Comparison of ENCODE assay signal across 2 cellular contexts in the genomic region with DNA sequence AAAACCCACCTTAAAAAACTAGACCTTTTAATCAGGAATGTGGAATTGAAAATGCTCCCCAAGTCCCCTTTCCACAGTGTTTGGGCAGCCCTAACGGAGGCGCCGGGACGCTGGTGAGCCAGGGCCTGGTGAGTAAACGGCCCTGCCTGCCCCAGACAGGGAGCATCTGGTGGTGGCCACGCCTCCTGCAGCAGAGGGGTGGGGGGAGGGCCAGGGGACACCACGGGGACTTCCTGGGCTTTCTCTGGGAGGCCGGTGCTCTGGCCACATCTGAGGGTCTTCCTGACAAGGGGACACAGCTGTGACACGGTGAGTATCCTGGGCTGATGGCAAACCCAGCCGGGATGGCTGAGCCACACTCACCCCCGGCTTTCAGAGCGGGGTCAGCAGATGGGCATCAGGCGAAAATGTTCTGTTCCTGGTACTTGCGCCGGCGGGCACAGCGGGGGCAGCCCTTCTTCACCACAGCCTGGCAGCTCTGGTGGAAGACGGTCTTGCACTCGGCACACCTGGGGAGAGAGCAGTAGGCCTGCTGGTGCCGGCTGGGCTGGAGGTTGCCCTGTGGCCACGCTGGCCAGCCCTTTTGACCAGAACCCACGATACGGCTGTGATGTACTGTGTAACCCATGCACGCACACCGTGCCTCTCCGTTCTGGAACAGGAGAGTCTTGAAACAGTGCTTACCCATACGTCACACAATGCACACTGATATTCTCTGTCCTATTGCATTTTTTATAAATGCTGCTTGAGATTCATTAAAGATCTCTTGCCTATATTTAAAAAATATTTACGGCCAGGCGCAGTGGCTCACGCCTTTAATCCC.
A peak's percentile ranks its signal among the peaks of the same experiment; 100 is the strongest.
TF ChIP-seq lines count a peak whose summit lies in the region.

No MANE protein-coding gene starts in this region.

TF ChIP-seq in HEK293, 187 proteins besides CTCF, POLR2A, EP300 and RAD21 (continued from another document):
- TF ChIP-seq, protein P1, sequence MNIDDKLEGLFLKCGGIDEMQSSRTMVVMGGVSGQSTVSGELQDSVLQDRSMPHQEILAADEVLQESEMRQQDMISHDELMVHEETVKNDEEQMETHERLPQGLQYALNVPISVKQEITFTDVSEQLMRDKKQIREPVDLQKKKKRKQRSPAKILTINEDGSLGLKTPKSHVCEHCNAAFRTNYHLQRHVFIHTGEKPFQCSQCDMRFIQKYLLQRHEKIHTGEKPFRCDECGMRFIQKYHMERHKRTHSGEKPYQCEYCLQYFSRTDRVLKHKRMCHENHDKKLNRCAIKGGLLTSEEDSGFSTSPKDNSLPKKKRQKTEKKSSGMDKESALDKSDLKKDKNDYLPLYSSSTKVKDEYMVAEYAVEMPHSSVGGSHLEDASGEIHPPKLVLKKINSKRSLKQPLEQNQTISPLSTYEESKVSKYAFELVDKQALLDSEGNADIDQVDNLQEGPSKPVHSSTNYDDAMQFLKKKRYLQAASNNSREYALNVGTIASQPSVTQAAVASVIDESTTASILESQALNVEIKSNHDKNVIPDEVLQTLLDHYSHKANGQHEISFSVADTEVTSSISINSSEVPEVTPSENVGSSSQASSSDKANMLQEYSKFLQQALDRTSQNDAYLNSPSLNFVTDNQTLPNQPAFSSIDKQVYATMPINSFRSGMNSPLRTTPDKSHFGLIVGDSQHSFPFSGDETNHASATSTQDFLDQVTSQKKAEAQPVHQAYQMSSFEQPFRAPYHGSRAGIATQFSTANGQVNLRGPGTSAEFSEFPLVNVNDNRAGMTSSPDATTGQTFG (tag by site-specific recombination; IDR thresholded peaks at IDR 0.05; ENCODE audit: borderline replicate concordance): no peak
- TF ChIP-seq, protein P2, sequence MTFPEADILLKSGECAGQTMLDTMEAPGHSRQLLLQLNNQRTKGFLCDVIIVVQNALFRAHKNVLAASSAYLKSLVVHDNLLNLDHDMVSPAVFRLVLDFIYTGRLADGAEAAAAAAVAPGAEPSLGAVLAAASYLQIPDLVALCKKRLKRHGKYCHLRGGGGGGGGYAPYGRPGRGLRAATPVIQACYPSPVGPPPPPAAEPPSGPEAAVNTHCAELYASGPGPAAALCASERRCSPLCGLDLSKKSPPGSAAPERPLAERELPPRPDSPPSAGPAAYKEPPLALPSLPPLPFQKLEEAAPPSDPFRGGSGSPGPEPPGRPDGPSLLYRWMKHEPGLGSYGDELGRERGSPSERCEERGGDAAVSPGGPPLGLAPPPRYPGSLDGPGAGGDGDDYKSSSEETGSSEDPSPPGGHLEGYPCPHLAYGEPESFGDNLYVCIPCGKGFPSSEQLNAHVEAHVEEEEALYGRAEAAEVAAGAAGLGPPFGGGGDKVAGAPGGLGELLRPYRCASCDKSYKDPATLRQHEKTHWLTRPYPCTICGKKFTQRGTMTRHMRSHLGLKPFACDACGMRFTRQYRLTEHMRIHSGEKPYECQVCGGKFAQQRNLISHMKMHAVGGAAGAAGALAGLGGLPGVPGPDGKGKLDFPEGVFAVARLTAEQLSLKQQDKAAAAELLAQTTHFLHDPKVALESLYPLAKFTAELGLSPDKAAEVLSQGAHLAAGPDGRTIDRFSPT (tag by site-specific recombination; IDR thresholded peaks at IDR 0.05): 0 out of 2 replicates have a peak, but pooled peaks have one; percentile 13
- TF ChIP-seq ZNF174 (tag by site-specific recombination; IDR thresholded peaks at IDR 0.05) (no peak), ZBTB7A (tag by site-specific recombination; IDR thresholded peaks at IDR 0.05; ENCODE audit: low read depth) (no peak), MYNN (tag by site-specific recombination; IDR thresholded peaks at IDR 0.05; ENCODE audit: borderline replicate concordance) (no peak), KLF1 (tag by site-specific recombination; IDR thresholded peaks at IDR 0.05) (no peak), ZNF626 (tag by site-specific recombination; IDR thresholded peaks at IDR 0.05) (no peak), ZNF121 (tag by site-specific recombination; IDR thresholded peaks at IDR 0.05) (no peak), ZNF600 (tag by site-specific recombination; IDR thresholded peaks at IDR 0.05) (peak; percentile 91), ZNF658 (tag by site-specific recombination; IDR thresholded peaks at IDR 0.05) (no peak)
- TF ChIP-seq, protein P3, sequence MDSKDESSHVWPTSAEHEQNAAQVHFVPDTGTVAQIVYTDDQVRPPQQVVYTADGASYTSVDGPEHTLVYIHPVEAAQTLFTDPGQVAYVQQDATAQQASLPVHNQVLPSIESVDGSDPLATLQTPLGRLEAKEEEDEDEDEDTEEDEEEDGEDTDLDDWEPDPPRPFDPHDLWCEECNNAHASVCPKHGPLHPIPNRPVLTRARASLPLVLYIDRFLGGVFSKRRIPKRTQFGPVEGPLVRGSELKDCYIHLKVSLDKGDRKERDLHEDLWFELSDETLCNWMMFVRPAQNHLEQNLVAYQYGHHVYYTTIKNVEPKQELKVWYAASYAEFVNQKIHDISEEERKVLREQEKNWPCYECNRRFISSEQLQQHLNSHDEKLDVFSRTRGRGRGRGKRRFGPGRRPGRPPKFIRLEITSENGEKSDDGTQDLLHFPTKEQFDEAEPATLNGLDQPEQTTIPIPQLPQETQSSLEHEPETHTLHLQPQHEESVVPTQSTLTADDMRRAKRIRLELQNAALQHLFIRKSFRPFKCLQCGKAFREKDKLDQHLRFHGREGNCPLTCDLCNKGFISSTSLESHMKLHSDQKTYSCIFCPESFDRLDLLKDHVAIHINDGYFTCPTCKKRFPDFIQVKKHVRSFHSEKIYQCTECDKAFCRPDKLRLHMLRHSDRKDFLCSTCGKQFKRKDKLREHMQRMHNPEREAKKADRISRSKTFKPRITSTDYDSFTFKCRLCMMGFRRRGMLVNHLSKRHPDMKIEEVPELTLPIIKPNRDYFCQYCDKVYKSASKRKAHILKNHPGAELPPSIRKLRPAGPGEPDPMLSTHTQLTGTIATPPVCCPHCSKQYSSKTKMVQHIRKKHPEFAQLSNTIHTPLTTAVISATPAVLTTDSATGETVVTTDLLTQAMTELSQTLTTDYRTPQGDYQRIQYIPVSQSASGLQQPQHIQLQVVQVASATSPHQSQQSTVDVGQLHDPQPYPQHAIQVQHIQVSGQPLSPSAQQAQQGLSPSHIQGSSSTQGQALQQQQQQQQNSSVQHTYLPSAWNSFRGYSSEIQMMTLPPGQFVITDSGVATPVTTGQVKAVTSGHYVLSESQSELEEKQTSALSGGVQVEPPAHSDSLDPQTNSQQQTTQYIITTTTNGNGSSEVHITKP (tag by site-specific recombination; IDR thresholded peaks at IDR 0.05): no peak
TF ChIP-seq in HEK293: peak in this region for 2.

TF ChIP-seq in SK-N-SH treated with all-trans-retinoic acid at 6 μM for 48 hours, 23 proteins besides CTCF, POLR2A, EP300 and RAD21:
- TF ChIP-seq, protein P4, sequence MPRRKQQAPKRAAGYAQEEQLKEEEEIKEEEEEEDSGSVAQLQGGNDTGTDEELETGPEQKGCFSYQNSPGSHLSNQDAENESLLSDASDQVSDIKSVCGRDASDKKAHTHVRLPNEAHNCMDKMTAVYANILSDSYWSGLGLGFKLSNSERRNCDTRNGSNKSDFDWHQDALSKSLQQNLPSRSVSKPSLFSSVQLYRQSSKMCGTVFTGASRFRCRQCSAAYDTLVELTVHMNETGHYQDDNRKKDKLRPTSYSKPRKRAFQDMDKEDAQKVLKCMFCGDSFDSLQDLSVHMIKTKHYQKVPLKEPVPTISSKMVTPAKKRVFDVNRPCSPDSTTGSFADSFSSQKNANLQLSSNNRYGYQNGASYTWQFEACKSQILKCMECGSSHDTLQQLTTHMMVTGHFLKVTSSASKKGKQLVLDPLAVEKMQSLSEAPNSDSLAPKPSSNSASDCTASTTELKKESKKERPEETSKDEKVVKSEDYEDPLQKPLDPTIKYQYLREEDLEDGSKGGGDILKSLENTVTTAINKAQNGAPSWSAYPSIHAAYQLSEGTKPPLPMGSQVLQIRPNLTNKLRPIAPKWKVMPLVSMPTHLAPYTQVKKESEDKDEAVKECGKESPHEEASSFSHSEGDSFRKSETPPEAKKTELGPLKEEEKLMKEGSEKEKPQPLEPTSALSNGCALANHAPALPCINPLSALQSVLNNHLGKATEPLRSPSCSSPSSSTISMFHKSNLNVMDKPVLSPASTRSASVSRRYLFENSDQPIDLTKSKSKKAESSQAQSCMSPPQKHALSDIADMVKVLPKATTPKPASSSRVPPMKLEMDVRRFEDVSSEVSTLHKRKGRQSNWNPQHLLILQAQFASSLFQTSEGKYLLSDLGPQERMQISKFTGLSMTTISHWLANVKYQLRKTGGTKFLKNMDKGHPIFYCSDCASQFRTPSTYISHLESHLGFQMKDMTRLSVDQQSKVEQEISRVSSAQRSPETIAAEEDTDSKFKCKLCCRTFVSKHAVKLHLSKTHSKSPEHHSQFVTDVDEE (CRISPR knock-in tag; IDR thresholded peaks at IDR 0.05): peak; percentile 90
- TF ChIP-seq, protein P5, sequence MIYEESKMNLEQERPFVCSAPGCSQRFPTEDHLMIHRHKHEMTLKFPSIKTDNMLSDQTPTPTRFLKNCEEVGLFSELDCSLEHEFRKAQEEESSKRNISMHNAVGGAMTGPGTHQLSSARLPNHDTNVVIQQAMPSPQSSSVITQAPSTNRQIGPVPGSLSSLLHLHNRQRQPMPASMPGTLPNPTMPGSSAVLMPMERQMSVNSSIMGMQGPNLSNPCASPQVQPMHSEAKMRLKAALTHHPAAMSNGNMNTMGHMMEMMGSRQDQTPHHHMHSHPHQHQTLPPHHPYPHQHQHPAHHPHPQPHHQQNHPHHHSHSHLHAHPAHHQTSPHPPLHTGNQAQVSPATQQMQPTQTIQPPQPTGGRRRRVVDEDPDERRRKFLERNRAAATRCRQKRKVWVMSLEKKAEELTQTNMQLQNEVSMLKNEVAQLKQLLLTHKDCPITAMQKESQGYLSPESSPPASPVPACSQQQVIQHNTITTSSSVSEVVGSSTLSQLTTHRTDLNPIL (CRISPR knock-in tag; IDR thresholded peaks at IDR 0.05; ENCODE audit: low read depth): no peak
- TF ChIP-seq ZFP3 (CRISPR knock-in tag; IDR thresholded peaks at IDR 0.05) (no peak), ZC3H10 (CRISPR knock-in tag; IDR thresholded peaks at IDR 0.05) (no peak), TCF4 (CRISPR knock-in tag; IDR thresholded peaks at IDR 0.05; ENCODE audit: borderline replicate concordance) (peak; percentile 68; the same call in 1 of the 2 replicates), BACH2 (CRISPR knock-in tag; IDR thresholded peaks at IDR 0.05; ENCODE audit: borderline replicate concordance) (no peak), SNAI2 (CRISPR knock-in tag; IDR thresholded peaks at IDR 0.05) (no peak), ZNF8 (CRISPR knock-in tag; IDR thresholded peaks at IDR 0.05) (no peak), PPARA (CRISPR knock-in tag; IDR thresholded peaks at IDR 0.05; ENCODE audit: borderline replicate concordance) (no peak), ISL1 (CRISPR knock-in tag; IDR thresholded peaks at IDR 0.05) (no peak), CSDC2 (CRISPR knock-in tag; IDR thresholded peaks at IDR 0.05) (no peak), TOX (CRISPR knock-in tag; IDR thresholded peaks at IDR 0.05; ENCODE audit: borderline replicate concordance) (no peak), ZNF565 (CRISPR knock-in tag; conservative IDR thresholded peaks at IDR 0.05; ENCODE audit: low read depth) (no peak), RARB (CRISPR knock-in tag; IDR thresholded peaks at IDR 0.05) (no peak), ZNF70 (CRISPR knock-in tag; IDR thresholded peaks at IDR 0.05) (peak; percentile 21; the same call in 1 of the 2 replicates), GLIS3 (CRISPR knock-in tag; IDR thresholded peaks at IDR 0.05) (no peak), OSR1 (CRISPR knock-in tag; IDR thresholded peaks at IDR 0.05) (no peak)
TF ChIP-seq in SK-N-SH treated with all-trans-retinoic acid at 6 μM for 48 hours: peak in this region for 3.
